19 cellular contexts compared by ENCODE assay signal in the genomic region with DNA sequence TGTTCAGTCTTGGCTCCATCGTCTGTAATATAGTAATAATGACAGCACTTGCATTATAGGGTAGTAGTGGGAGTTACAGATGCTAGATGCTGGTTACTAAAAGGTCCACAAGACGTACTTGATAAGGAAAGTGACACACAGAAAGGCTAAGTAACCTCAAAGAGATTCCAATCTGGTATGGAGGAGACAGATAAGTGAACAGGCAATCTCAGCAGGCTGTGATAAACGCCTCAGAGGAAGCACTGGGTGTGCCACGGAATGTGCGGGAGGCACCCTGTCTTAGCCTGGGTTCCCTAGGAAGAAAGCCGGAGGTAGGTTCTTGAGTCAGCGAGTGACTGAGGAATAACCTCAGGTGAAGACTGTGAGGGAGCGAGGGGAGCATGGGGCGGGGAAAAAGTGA.
"Had no signal": no experiment of that assay in that cellular context is flagged by ENCODE, and none has a peak within 500 bp of the region (broad histone marks: within the 10 kb centered on the region; RNA-seq: fewer than 3 reads in every experiment).

No MANE protein-coding gene starts in this region.

- H3K27ac ChIP-seq: colonic mucosa, neutrophil, parathyroid adenoma, right lobe of liver, suprapubic skin, transverse colon, WERI-Rb-1 had no signal

- H3K36me3 ChIP-seq: colonic mucosa, neutrophil, right lobe of liver, suprapubic skin, transverse colon, WERI-Rb-1 had no signal

- H3K4me1 ChIP-seq: colonic mucosa, parathyroid adenoma had no signal

- H2AFZ ChIP-seq: parathyroid adenoma had no signal

- ATAC-seq: esophagus mucosa; naive thymus-derived CD8-positive, alpha-beta T cell; right lobe of liver; stimulated activated naive CD8-positive, alpha-beta T cell treated with anti-CD3 and anti-CD28 coated beads, Interleukin-15, amount 100 ng/mL, for 72 hours had no signal

- H3K9ac ChIP-seq: parathyroid adenoma had no signal

- H3K4me3 ChIP-seq: colonic mucosa, right lobe of liver, suprapubic skin, transverse colon had no signal

- H3K9me3 ChIP-seq: colonic mucosa, neutrophil, right lobe of liver, suprapubic skin, transverse colon had no signal

- H3K27me3 ChIP-seq: colonic mucosa, neutrophil, right lobe of liver, suprapubic skin, transverse colon had no signal

- H3K79me2 ChIP-seq: parathyroid adenoma had no signal

- FAIRE-seq: endometrium, small intestine had no signal

- DNase-seq: activated CD4-positive, alpha-beta T cell treated with anti-CD3 and anti-CD28 coated beads for 1 hour; activated CD8-positive, alpha-beta memory T cell treated with anti-CD3 and anti-CD28 coated beads for 24 hours; activated naive CD4-positive, alpha-beta T cell; aorta; colonic mucosa; mesendoderm; naive thymus-derived CD8-positive, alpha-beta T cell; right lobe of liver; small intestine; stimulated activated CD4-positive, alpha-beta T cell treated with anti-CD3 and anti-CD28 coated beads, Interleukin-4, amount 100 ng/mL, for 1 hour; stimulated activated naive CD8-positive, alpha-beta T cell treated with anti-CD3 and anti-CD28 coated beads, Interleukin-15, amount 100 ng/mL, for 72 hours; T1000; transverse colon; WERI-Rb-1 had no signal
